Comparison of ENCODE assay signal across 31 cellular contexts in the genomic region with DNA sequence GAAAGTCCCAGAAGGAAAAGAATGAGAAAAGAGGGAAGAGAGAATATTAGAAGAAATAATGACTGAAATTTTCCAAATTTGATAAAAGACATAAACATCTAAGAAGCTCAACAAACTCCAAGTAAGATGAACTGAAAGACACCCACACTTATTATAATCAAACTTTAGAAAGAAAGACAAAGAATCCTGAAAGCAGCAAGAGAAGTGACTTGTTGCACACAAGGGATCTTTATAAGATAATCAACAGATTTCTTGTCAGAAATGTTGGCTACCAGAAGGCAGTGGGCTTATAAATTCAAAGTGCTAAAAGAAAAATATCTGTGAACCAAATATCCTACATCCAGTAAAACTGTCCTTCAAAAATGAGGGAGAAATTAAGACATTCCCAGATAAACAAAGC.
"Had no signal": no experiment of that assay in that cellular context is flagged by ENCODE, and none has a peak within 500 bp of the region (broad histone marks: within the 10 kb centered on the region; RNA-seq: fewer than 3 reads in every experiment).

No MANE protein-coding gene starts in this region.

- H3K4me1 ChIP-seq: ascending aorta had no signal

- ATAC-seq: activated CD4-positive, alpha-beta T cell treated with anti-CD3 and anti-CD28 coated beads for 36 hours; activated CD4-positive, CD25-positive, alpha-beta regulatory T cell treated with anti-CD3 and anti-CD28 coated beads, Interleukin-2, amount 50 U/mL, for 24 hours; activated CD8-positive, alpha-beta T cell treated with anti-CD3 and anti-CD28 coated beads, Interleukin-2, amount 10 ng/mL, durations not matched to agents 7 days and 5 days; activated naive CD8-positive, alpha-beta T cell treated with anti-CD3 and anti-CD28 coated beads, Interleukin-2, amount 50 U/mL, for 24 hours; activated T-cell treated with anti-CD3 and anti-CD28 coated beads, Interleukin-2, amount 50 U/mL, for 4 hours; activated T-cell treated with anti-CD3 and anti-CD28 coated beads, Interleukin-2, amount 50 U/mL, for 72 hours; activated T-helper 17 cell treated with anti-CD3 and anti-CD28 coated beads, Interleukin-2, amount 50 U/mL, for 72 hours had no signal

- FAIRE-seq: bronchial epithelial cell, TTC549 had no signal

- H3K4me3 ChIP-seq: ascending aorta, cardiac muscle cell had no signal

- DNase-seq: activated CD4-positive, alpha-beta memory T cell treated with anti-CD3 and anti-CD28 coated beads, Interleukin-2, amount 10 ng/mL, durations not matched to agents 7 days and 5 days; activated CD4-positive, alpha-beta T cell treated with anti-CD3 and anti-CD28 coated beads for 1 hour; activated CD4-positive, alpha-beta T cell treated with anti-CD3 and anti-CD28 coated beads for 36 hours; activated CD4-positive, alpha-beta T cell treated with anti-CD3 and anti-CD28 coated beads for 48 hours; activated CD4-positive, alpha-beta T cell treated with anti-CD3 and anti-CD28 coated beads, Interleukin-2, amount 10 ng/mL, durations not matched to agents 7 days and 5 days; activated CD4-positive, alpha-beta T cell treated with anti-CD3 and anti-CD28 coated beads, Interleukin-2, amount 50 U/mL, for 48 hours; activated CD4-positive, CD25-positive, alpha-beta regulatory T cell; activated CD8-positive, alpha-beta memory T cell treated with anti-CD3 and anti-CD28 coated beads, Interleukin-2, amount 50 U/mL, for 4 hours; activated CD8-positive, alpha-beta T cell treated with anti-CD3 and anti-CD28 coated beads, Interleukin-2, amount 10 ng/mL, durations not matched to agents 7 days and 5 days; activated effector memory CD4-positive, alpha-beta T cell treated with anti-CD3 and anti-CD28 coated beads, Interleukin-2, amount 50 U/mL, for 16 hours; activated naive CD4-positive, alpha-beta T cell treated with anti-CD3 and anti-CD28 coated beads, Interleukin-2, amount 10 ng/mL, durations not matched to agents 7 days and 5 days; activated naive CD4-positive, alpha-beta T cell treated with Interleukin-2 at 50 U/mL for 16 hours; activated naive CD8-positive, alpha-beta T cell treated with anti-CD3 and anti-CD28 coated beads, Interleukin-2, amount 10 ng/mL, durations not matched to agents 7 days and 5 days; activated naive CD8-positive, alpha-beta T cell treated with anti-CD3 and anti-CD28 coated beads, Interleukin-2, amount 50 U/mL, for 24 hours; activated T-cell treated with anti-CD3 and anti-CD28 coated beads for 4 hours; activated T-cell treated with anti-CD3 and anti-CD28 coated beads, Interleukin-2, amount 50 U/mL, for 1 hour; activated T-cell treated with anti-CD3 and anti-CD28 coated beads, Interleukin-2, amount 50 U/mL, for 4 hours; activated T-cell treated with anti-CD3 and anti-CD28 coated beads, Interleukin-2, amount 50 U/mL, for 72 hours; amygdala; anterior cingulate cortex; caudate nucleus; cerebellar nuclear complex; T-helper 2 cell; T-helper 9 cell had no signal

- H3K36me3 ChIP-seq: ascending aorta, cardiac muscle cell had no signal

- H3K27ac ChIP-seq: ascending aorta, cardiac muscle cell, VCaP had no signal

- H3K27me3 ChIP-seq: ascending aorta, cardiac muscle cell had no signal
